ENCODE assay signal across 12 cellular contexts in the genomic region with DNA sequence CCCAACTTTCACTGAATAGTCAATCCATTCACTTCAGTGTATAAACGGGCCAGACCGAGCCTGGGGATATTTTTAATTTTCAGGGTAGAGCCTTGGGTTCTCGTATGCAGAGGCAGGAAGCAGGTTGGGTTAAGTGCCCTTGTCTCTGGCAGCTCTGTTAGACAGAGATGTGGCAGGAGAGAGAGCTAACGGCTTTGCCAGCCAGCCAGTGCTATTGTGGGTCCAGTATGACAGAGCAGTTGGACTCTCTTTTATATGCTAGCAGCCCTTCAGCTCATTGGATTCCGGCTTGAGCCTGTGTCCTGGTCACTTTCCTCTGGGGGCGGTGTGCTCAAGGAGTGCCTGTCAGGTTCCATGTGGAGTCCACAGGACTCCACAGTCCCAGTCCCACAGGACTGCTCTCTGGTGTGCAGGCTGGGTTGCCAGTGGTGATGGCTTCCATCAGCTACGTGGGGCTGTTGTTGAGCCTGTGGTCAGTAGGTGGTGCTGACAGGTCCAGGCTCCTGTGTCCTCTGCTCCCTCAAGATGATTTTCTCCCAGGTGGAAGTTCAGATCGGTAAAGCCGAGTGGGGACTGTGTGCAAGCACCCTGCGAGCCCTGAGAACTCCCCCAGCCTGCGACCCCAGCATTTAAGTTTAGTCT. TPM values are rescaled to one million over a fixed set of nuclear protein-coding genes. Genes with fewer than 3 reads are reported as not detected.
DNase-seq lines count a peak whose midpoint lies in the region; ATAC-seq, FAIRE-seq and TF ChIP-seq lines count a peak whose summit lies in the region.
"Had no signal": no experiment of that assay in that cellular context is flagged by ENCODE, and none has a peak within 500 bp of the region (broad histone marks: within the 10 kb centered on the region; RNA-seq: fewer than 3 reads in every experiment).

No MANE protein-coding gene starts in this region.

- H3K4me3 Mint-ChIP-seq in H9 = no peak overlapping the region
- H3K4me3 Mint-ChIP-seq in T-helper 17 cell = no peak overlapping the region
- H3K4me3 Mint-ChIP-seq: CD4-positive, alpha-beta memory T cell; IgD-negative memory B cell had no signal

- TF ChIP-seq POLR2A in GM12878 (IDR thresholded peaks at IDR 0.05; ENCODE audit: low read depth, low read length) = no peak
- no peak for TF ChIP-seq POLR2A in Peyer's patch (IDR thresholded peaks at IDR 0.05)

- DNase-seq in H9 (peak; percentile 53), GM12878 (ENCODE audit: low read depth, low spot score) (no peak), islet precursor cell (peak; percentile 79), T-helper 17 cell (no peak), Peyer's patch (no peak)
- DNase-seq: activated CD4-positive, CD25-positive, alpha-beta regulatory T cell treated with anti-CD3 and anti-CD28 coated beads, Interleukin-2, amount 50 U/mL, for 72 hours; CD4-positive, alpha-beta memory T cell had no signal

- H3K9me3 Mint-ChIP-seq in H9 = no peaks in the 10 kb centered on the region
- H3K9me3 Mint-ChIP-seq: CD4-positive, alpha-beta memory T cell; IgD-negative memory B cell had no signal

- TF ChIP-seq CTCF in 22Rv1 (IDR thresholded peaks at IDR 0.05) = peak; percentile 30
- peak; percentile 55 for TF ChIP-seq CTCF in H9 (conservative IDR thresholded peaks at IDR 0.05)
- TF ChIP-seq CTCF in GM12878 (IDR thresholded peaks at IDR 0.05 in 2 of 3, conservative IDR thresholded peaks at IDR 0.05 in 1 of 3; ENCODE audit: control insufficient read depth in 2 of 3, extremely low read depth in 1 of 3, insufficient read depth in 1 of 3, low read depth in 3 of 3, low read length in 3 of 3) = no peak
- TF ChIP-seq CTCF in Peyer's patch (IDR thresholded peaks at IDR 0.05) = no peak

- no peak overlapping the region for H4K8ac ChIP-seq in H9 (replicated peaks; ENCODE audit: insufficient read length, low read depth, low read length)

- no peak overlapping the region for H2AK5ac ChIP-seq in H9 (ENCODE audit: insufficient read length, low read length)

- POLR2A ChIA-PET in GM12878 (lab: Charles Lee) = interaction anchor here (0.7 to 1.9 kb wide), 2 partner anchors 15 kb away, joined by 4 to 6 read pairs; no protein-coding TSS in a partner anchor

- SMC1A ChIA-PET in GM12878 (lab: Charles Lee; ENCODE audit: uncharacterized antibody, unreplicated experiment) = interaction anchor here (1.8 kb wide), 1 partner anchor 11 kb away, joined by 8 read pairs; no protein-coding TSS in a partner anchor

- peak; percentile 37; the same call in 2 of the 3 replicates for ATAC-seq in GM12878
- ATAC-seq in T-helper 17 cell = no peak
- no peak for ATAC-seq in HG02642 (IDR thresholded peaks at IDR 0.05; ENCODE audit: poor library complexity, unreplicated experiment)
- no peak for ATAC-seq in GM19328 (IDR thresholded peaks at IDR 0.05; ENCODE audit: unreplicated experiment)

- H3K27me3 Mint-ChIP-seq in H9 (ENCODE audit: low read depth) (no peaks in the 10 kb centered on the region), T-helper 17 cell (no peaks in the 10 kb centered on the region)
- H3K27me3 Mint-ChIP-seq: CD4-positive, alpha-beta memory T cell; IgD-negative memory B cell had no signal

- H3K9me3 ChIP-seq in H9 (ENCODE audit: control insufficient read depth, low read depth, low read length) (no peaks in the 10 kb centered on the region), GM12878 (replicated peaks; ENCODE audit: control insufficient read depth, insufficient read depth, low read length) (no peaks in the 10 kb centered on the region), T-helper 17 cell (ENCODE audit: control insufficient read depth, low read length, poor library complexity, severe bottlenecking) (no peaks in the 10 kb centered on the region), Peyer's patch (no peaks in the 10 kb centered on the region)
- H3K9me3 ChIP-seq: adrenal gland had no signal

- no peak overlapping the region for H2BK5ac ChIP-seq in H9 (ENCODE audit: insufficient read length, low read length)

- no peak overlapping the region for H2BK20ac ChIP-seq in H9 (ENCODE audit: low read depth, low read length, poor library complexity, severe bottlenecking)

- no peak overlapping the region for H3K4ac ChIP-seq in H9 (ENCODE audit: low read depth, low read length)

- no peak overlapping the region for H3K14ac ChIP-seq in H9 (ENCODE audit: insufficient read depth, low read length)

- H3T11ph ChIP-seq in H9 (ENCODE audit: low read length) = no peak overlapping the region

- H3K36me3 ChIP-seq in GM12878 (ENCODE audit: control insufficient read depth in 2 of 2, insufficient read depth in 2 of 2, low read length in 1 of 2) (peaks cover 20 to 56% of the 10 kb centered on the region in 2 experiments), Peyer's patch (peaks cover 4 to 99% (median 4%) of the 10 kb centered on the region in 3 donors)

- H4K5ac ChIP-seq in H9 (ENCODE audit: insufficient read length, low read depth, low read length) = no peak overlapping the region

- no peak for TF ChIP-seq RAD21 in GM12878 (IDR thresholded peaks at IDR 0.05; ENCODE audit: insufficient read depth, low read depth, low read length)

- H3K4me3 ChIP-seq in GM12878 = no peak overlapping the region
- no peak overlapping the region for H3K4me3 ChIP-seq in Peyer's patch
- H3K4me3 ChIP-seq: adrenal gland had no signal

- H3K18ac ChIP-seq in H9 (ENCODE audit: insufficient read length, low read depth, low read length) = no peak overlapping the region

- intact Hi-C loops in GM12878 (cut with micrococcal nuclease; ENCODE audit: unreplicated experiment) = no loop called here

- H2BK15ac ChIP-seq in H9 (ENCODE audit: low read depth, low read length) = no peak overlapping the region

- no peak overlapping the region for H4K91ac ChIP-seq in H9 (ENCODE audit: insufficient read length, low read depth, low read length)

- in situ Hi-C loops in GM12878 (cut with MboI) = no loop called here

- H3K27ac ChIP-seq in 22Rv1 (no peak overlapping the region), H9 (ENCODE audit: insufficient read length, low read depth, low read length) (no peak overlapping the region), GM12878 (ENCODE audit: control insufficient read depth, insufficient read depth) (no peak overlapping the region), Peyer's patch (no peak overlapping the region)
- H3K27ac ChIP-seq: adrenal gland had no signal

- TF ChIP-seq EP300 in GM12878 (IDR thresholded peaks at IDR 0.05; ENCODE audit: borderline replicate concordance in 1 of 2, control insufficient read depth in 1 of 2, low read depth in 2 of 2, low read length in 2 of 2) = no peak

- H3K27me3 ChIP-seq in H9 (ENCODE audit: insufficient read depth, low read length) = no peaks in the 10 kb centered on the region
- H3K27me3 ChIP-seq in GM12878 (replicated peaks in 1 of 2; ENCODE audit: control insufficient read depth in 2 of 2, insufficient read depth in 2 of 2, low read length in 1 of 2) = no peaks in the 10 kb centered on the region
- H3K27me3 ChIP-seq in Peyer's patch = no peaks in the 10 kb centered on the region
- H3K27me3 ChIP-seq: adrenal gland had no signal

- WGBS in H9 (ENCODE audit: extremely low coverage, insufficient read length, low lambda C conversion rate) = no CpG with 5 or more reads among the region's 11 CpGs
- WGBS in GM12878 (ENCODE audit: insufficient coverage, insufficient replicate concordance, low lambda C conversion rate, missing lambda C conversion rate) = 80% methylated on average over 11 of the region's 11 CpGs

- no peaks in the 10 kb centered on the region for H3K23me2 ChIP-seq in H9 (ENCODE audit: insufficient read length, low read depth, low read length, poor library complexity, severe bottlenecking)

- H3K4me1 Mint-ChIP-seq in H9 (no peaks in the 10 kb centered on the region), T-helper 17 cell (peaks cover 8% of the 10 kb centered on the region)

- H3K4me2 ChIP-seq in H9 (ENCODE audit: insufficient read depth, insufficient read length, low read length) (no peak overlapping the region), GM12878 (ENCODE audit: control insufficient read depth, insufficient read depth) (no peak overlapping the region)

- CTCF ChIA-PET in GM12878 (lab: Yijun Ruan, JAX) = interaction anchor here (0.9 to 1.2 kb wide), 2 partner anchors 12 to 14 kb away, joined by 3 to 4 read pairs; a partner anchor contains a TSS

- H2AFZ ChIP-seq in H9 (ENCODE audit: low read length) (no peak overlapping the region), GM12878 (ENCODE audit: control insufficient read depth, low read depth, low read length) (no peak overlapping the region)

- RAD21 ChIA-PET in GM12878 (lab: Charles Lee; ENCODE audit: unreplicated experiment) = no interaction called here

- H3K9ac ChIP-seq in H9 (ENCODE audit: extremely low read depth, insufficient read length, low read length) (no peak overlapping the region), GM12878 (ENCODE audit: control insufficient read depth, insufficient read depth, low read length) (no peak overlapping the region)

- H3K4me1 ChIP-seq in H9 (ENCODE audit: insufficient read depth, low read length) = no peaks in the 10 kb centered on the region
- peaks cover 3% of the 10 kb centered on the region; the same call in 1 of the 2 replicates for H3K4me1 ChIP-seq in GM12878 (ENCODE audit: control insufficient read depth, insufficient read depth, low read length)
- H3K4me1 ChIP-seq in Peyer's patch = no peaks in the 10 kb centered on the region

- H3K79me2 ChIP-seq in H9 (ENCODE audit: insufficient read depth, low read length) = peaks cover 9% of the 10 kb centered on the region; the same call in 1 of the 2 replicates
- peaks cover 6% of the 10 kb centered on the region for H3K79me2 ChIP-seq in GM12878 (ENCODE audit: control insufficient read depth, insufficient read depth, low read length)

- no TSS peak for BruUV-seq in GM12878 (replicated peaks; lab: Mats Ljungman, UMichigan)

- no peak overlapping the region for H3K23ac ChIP-seq in H9 (ENCODE audit: insufficient read length, low read depth, low read length)

- peak overlapping the region in 1 of 3 experiments; percentile 88; a peak in 1 of 7 replicates for H3K27ac Mint-ChIP-seq in H9
- no peak overlapping the region for H3K27ac Mint-ChIP-seq in T-helper 17 cell

- no peaks in the 10 kb centered on the region for H3K79me1 ChIP-seq in H9 (ENCODE audit: insufficient read depth, low read depth, low read length, poor library complexity, severe bottlenecking)

- H2BK120ac ChIP-seq in H9 (ENCODE audit: low read depth, low read length, poor library complexity, severe bottlenecking) = no peak overlapping the region

- FAIRE-seq in GM12878 (lab: Jason Lieb, UNC) = no peak

- peaks cover 62 to 97% (median 94%) of the 10 kb centered on the region in 3 experiments; a peak in 6 of 7 replicates for H3K36me3 Mint-ChIP-seq in H9 (ENCODE audit: insufficient read depth in 1 of 3, low read depth in 3 of 3)
- H3K36me3 Mint-ChIP-seq in T-helper 17 cell (ENCODE audit: low read depth) = no peaks in the 10 kb centered on the region
- H3K36me3 Mint-ChIP-seq: IgD-negative memory B cell had no signal

- H4K20me1 ChIP-seq in H9 (ENCODE audit: control insufficient read depth, insufficient read depth, insufficient read length) (no peaks in the 10 kb centered on the region), GM12878 (ENCODE audit: control insufficient read depth, insufficient read depth) (peaks cover 7% of the 10 kb centered on the region; the same call in 1 of the 2 replicates)

- H2BK12ac ChIP-seq in H9 (ENCODE audit: insufficient read length, low read depth, low read length) = no peak overlapping the region

- H3K56ac ChIP-seq in H9 (ENCODE audit: insufficient read length, low read depth, low read length) = no peak overlapping the region

RNA-seq across cellular contexts. Expression of a gene that starts 14.3 kb away (rescaled TPM):
- total RNA-seq in H9 (2021) = 195 and 212 TPM in 2 replicates
- total RNA-seq in GM12878 (2013; cell fraction: nucleolus; rRNA removed) = 25.9 and 30.4 TPM in 2 replicates
- total RNA-seq in GM12878 (2014; rRNA removed) = 150 and 174 TPM in 2 replicates
- 125 and 137 TPM in 2 replicates for total RNA-seq in GM12878 (2014; rRNA removed; fragmentation: Illumina TruSeq; extraction: Trizol)
- 163 and 172 TPM in 2 replicates for total RNA-seq in GM12878 (2021)
- 91.8 TPM for polyA plus RNA-seq in GM12878 (2011; ENCODE audit: low read depth)
- 171 and 182 TPM in 2 replicates for polyA plus RNA-seq in GM12878 (2011; rRNA removed)
- polyA plus RNA-seq in GM12878 (2011; cell fraction: cytosol; rRNA removed) = 110 and 141 TPM in 2 replicates
- 67.0 and 89.2 TPM in 2 replicates for polyA plus RNA-seq in GM12878 (2011; cell fraction: nucleus; rRNA removed)
- polyA plus RNA-seq in GM12878 (2012) = 120 and 125 TPM in 2 replicates
- 114 and 165 TPM in 2 replicates for polyA plus RNA-seq in GM12878 (2014; fragmentation: Illumina TruSeq; extraction: Trizol)
- 100 to 1,000 TPM in 1 of 2 experiments, 10 to 100 TPM in 1; 49.0 to 103 TPM for polyA plus RNA-seq in GM12878 (2014; fragmentation: Nextera tagmentation; extraction: Ambion mirVana)
- polyA plus RNA-seq in GM12878 (2014; rRNA removed) = 234 and 241 TPM in 2 replicates
- polyA plus RNA-seq in GM12878 (2016; fragmentation: Nextera tagmentation; extraction: Ambion mirVana) = 100 to 1,000 TPM; 200 to 201 TPM
- 49.2 and 51.3 TPM in 2 replicates for polyA minus RNA-seq in GM12878 (2011; rRNA and poly(A)+ RNA removed)
- polyA minus RNA-seq in GM12878 (2011; cell fraction: cytosol; rRNA and poly(A)+ RNA removed) = 27.0 and 39.3 TPM in 2 replicates
- 16.1 and 21.8 TPM in 2 replicates for polyA minus RNA-seq in GM12878 (2011; cell fraction: nucleus; rRNA and poly(A)+ RNA removed)
- 10 to 100 TPM; 30.3 to 43.4 TPM for total RNA-seq in T-helper 17 cell
- total RNA-seq in Peyer's patch = 100 to 1,000 TPM; 131 to 150 (median 133) TPM

RNA-seq across cellular contexts. Expression of a gene that starts 35.8 kb away (rescaled TPM):
- 0.11 TPM in 1 of 2 replicates, not detected in the other for total RNA-seq in H9 (2021)
- not detected in 2 replicates for total RNA-seq in GM12878 (2013; cell fraction: nucleolus; rRNA removed)
- not detected in 2 replicates for total RNA-seq in GM12878 (2014; rRNA removed)
- total RNA-seq in GM12878 (2014; rRNA removed; fragmentation: Illumina TruSeq; extraction: Trizol) = not detected in 2 replicates
- not detected in 2 replicates for total RNA-seq in GM12878 (2021)
- polyA plus RNA-seq in GM12878 (2011; ENCODE audit: low read depth) = not detected
- not detected in 2 replicates for polyA plus RNA-seq in GM12878 (2011; rRNA removed)
- not detected in 2 replicates for polyA plus RNA-seq in GM12878 (2011; cell fraction: cytosol; rRNA removed)
- polyA plus RNA-seq in GM12878 (2011; cell fraction: nucleus; rRNA removed) = not detected in 2 replicates
- not detected in 2 replicates for polyA plus RNA-seq in GM12878 (2012)
- polyA plus RNA-seq in GM12878 (2014; fragmentation: Illumina TruSeq; extraction: Trizol) = not detected in 2 replicates
- polyA plus RNA-seq in GM12878 (2014; fragmentation: Nextera tagmentation; extraction: Ambion mirVana) = not detected
- not detected in 2 replicates for polyA plus RNA-seq in GM12878 (2014; rRNA removed)
- polyA plus RNA-seq in GM12878 (2016; fragmentation: Nextera tagmentation; extraction: Ambion mirVana) = not detected
- not detected in 2 replicates for polyA minus RNA-seq in GM12878 (2011; rRNA and poly(A)+ RNA removed)
- polyA minus RNA-seq in GM12878 (2011; cell fraction: cytosol; rRNA and poly(A)+ RNA removed) = not detected in 2 replicates
- polyA minus RNA-seq in GM12878 (2011; cell fraction: nucleus; rRNA and poly(A)+ RNA removed) = not detected in 2 replicates
- 1 to 10 TPM in 1 of 2 donors, under 1 TPM in 1; 0.50 to 1.4 TPM for total RNA-seq in T-helper 17 cell
- total RNA-seq in Peyer's patch = not detected
- total RNA-seq: CD4-positive, alpha-beta memory T cell had no signal
- polyA plus RNA-seq: CD4-positive, alpha-beta memory T cell had no signal

RNA-seq across cellular contexts. Expression of a gene that starts 53.2 kb away (rescaled TPM):
- total RNA-seq in H9 (2021) (6.1 and 6.3 TPM in 2 replicates), GM12878 (2014; rRNA removed) (11.6 and 16.0 TPM in 2 replicates), GM12878 (2014; rRNA removed; fragmentation: Illumina TruSeq; extraction: Trizol) (12.0 and 13.6 TPM in 2 replicates), GM12878 (2021) (11.8 and 13.1 TPM in 2 replicates), T-helper 17 cell (10 to 100 TPM; 13.3 to 15.4 TPM), Peyer's patch (10 to 100 TPM; 18.4 to 47.0 (median 23.5) TPM)
- total RNA-seq in GM12878 (2013; cell fraction: nucleolus; rRNA removed) = 14.5 and 15.4 TPM in 2 replicates
- 7.7 TPM for polyA plus RNA-seq in GM12878 (2011; ENCODE audit: low read depth)
- polyA plus RNA-seq in GM12878 (2011; rRNA removed) (12.2 and 13.0 TPM in 2 replicates), GM12878 (2014; fragmentation: Illumina TruSeq; extraction: Trizol) (12.9 and 13.9 TPM in 2 replicates), GM12878 (2014; fragmentation: Nextera tagmentation; extraction: Ambion mirVana) (1 to 10 TPM; 4.1 to 6.0 TPM), GM12878 (2014; rRNA removed) (8.7 and 9.8 TPM in 2 replicates), GM12878 (2016; fragmentation: Nextera tagmentation; extraction: Ambion mirVana) (1 to 10 TPM; 6.4 to 6.7 TPM)
- 12.1 and 12.4 TPM in 2 replicates for polyA plus RNA-seq in GM12878 (2011; cell fraction: cytosol; rRNA removed)
- 5.1 and 6.5 TPM in 2 replicates for polyA plus RNA-seq in GM12878 (2011; cell fraction: nucleus; rRNA removed)
- 8.2 and 8.6 TPM in 2 replicates for polyA plus RNA-seq in GM12878 (2012)
- polyA minus RNA-seq in GM12878 (2011; rRNA and poly(A)+ RNA removed) = 33.6 and 42.4 TPM in 2 replicates
- polyA minus RNA-seq in GM12878 (2011; cell fraction: cytosol; rRNA and poly(A)+ RNA removed) = 6.0 and 7.7 TPM in 2 replicates
- polyA minus RNA-seq in GM12878 (2011; cell fraction: nucleus; rRNA and poly(A)+ RNA removed) = 4.8 and 6.9 TPM in 2 replicates

Comparison
In these comparisons a context has a peak if more than half of its experiments do, and no peak if none do; other contexts are left out.
1. CTCF ChIP-seq: peak in 22Rv1 (single experiment) and H9 (single experiment); none in GM12878 (0 of 3) and Peyer's patch (0 of 6).
2. DNase-seq: peak in H9 (single experiment) and islet precursor cell (single experiment); none in GM12878 (single experiment), T-helper 17 cell (0 of 3) and Peyer's patch (0 of 3).